ENCODE assay signal across 25 cellular contexts in the genomic region with DNA sequence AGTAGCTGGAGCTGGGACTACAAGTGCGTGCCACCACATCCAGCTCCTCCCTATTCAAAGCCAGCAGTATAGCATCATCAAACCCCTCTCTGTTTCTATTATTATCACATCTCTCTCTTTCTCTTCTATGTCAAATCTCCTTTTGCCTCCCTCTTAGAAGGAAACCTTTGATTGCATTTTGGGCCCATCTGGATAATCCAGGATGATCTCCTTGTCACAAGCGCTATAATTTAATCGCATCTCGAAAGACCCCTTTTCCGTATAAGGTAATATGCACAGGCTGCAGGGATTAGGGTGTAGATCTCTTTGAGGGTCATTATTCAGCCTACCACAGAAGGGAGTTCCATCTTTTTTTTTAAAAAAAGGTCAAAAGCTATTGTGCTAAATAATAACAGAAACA.
"Had no signal": no experiment of that assay in that cellular context is flagged by ENCODE, and none has a peak within 500 bp of the region (broad histone marks: within the 10 kb centered on the region; RNA-seq: fewer than 3 reads in every experiment).

No MANE protein-coding gene starts in this region.

- H3K27me3 Mint-ChIP-seq: dendritic cell treated with granulocyte-macrophage colony-stimulating factor and Interleukin-4, amounts not matched to agents 40 ng/mL and 50 ng/mL, for 4 days had no signal

- H3K4me3 ChIP-seq: gastrocnemius medialis, lower lobe of right lung, pancreas, right lobe of liver, stomach, thyroid gland, vagina had no signal

- H3K27ac ChIP-seq: epithelial cell of prostate, gastrocnemius medialis, lower lobe of right lung, neutrophil, pancreas, right lobe of liver, stomach, thyroid gland, vagina had no signal

- H3K9me3 ChIP-seq: gastrocnemius medialis, lower lobe of right lung, neutrophil, pancreas, right lobe of liver, stomach, thyroid gland, vagina had no signal

- H3K9me3 Mint-ChIP-seq: endodermal cell; natural killer cell treated with Interleukin-12 subunit alpha and Interleukin-12 subunit beta and Interleukin-15 and Interleukin-18, amount 100 ng/mL, for 72 hours; neural crest cell had no signal

- FAIRE-seq: keratinocyte, pancreas, small intestine had no signal

- H3K36me3 Mint-ChIP-seq: natural killer cell treated with Interleukin-12 subunit alpha and Interleukin-12 subunit beta and Interleukin-15 and Interleukin-18, amount 100 ng/mL, for 72 hours had no signal

- H3K27me3 ChIP-seq: gastrocnemius medialis, pancreas, right lobe of liver, stomach, thyroid gland, vagina had no signal

- H3K4me3 Mint-ChIP-seq: dendritic cell treated with granulocyte-macrophage colony-stimulating factor and Interleukin-4, amounts not matched to agents 40 ng/mL and 50 ng/mL, for 4 days; endodermal cell; natural killer cell treated with Interleukin-12 subunit alpha and Interleukin-12 subunit beta and Interleukin-15 and Interleukin-18, amount 100 ng/mL, for 72 hours; neural crest cell had no signal

- ATAC-seq: esophagus mucosa; gastrocnemius medialis; left ventricle myocardium superior; lower lobe of right lung; natural killer cell treated with Interleukin-12 subunit alpha and Interleukin-12 subunit beta and Interleukin-15 and Interleukin-18, amount 100 ng/mL, for 72 hours; pancreas; right lobe of liver had no signal

- H3K4me1 ChIP-seq: gastrocnemius medialis, lower lobe of right lung, pancreas, right lobe of liver, thyroid gland, vagina had no signal

- H3K27ac Mint-ChIP-seq: dendritic cell treated with granulocyte-macrophage colony-stimulating factor and Interleukin-4, amounts not matched to agents 40 ng/mL and 50 ng/mL, for 4 days; endodermal cell; natural killer cell treated with Interleukin-12 subunit alpha and Interleukin-12 subunit beta and Interleukin-15 and Interleukin-18, amount 100 ng/mL, for 72 hours had no signal

- H3K4me1 Mint-ChIP-seq: neural crest cell had no signal

- H3K36me3 ChIP-seq: gastrocnemius medialis, lower lobe of right lung, neutrophil, pancreas, right lobe of liver, stomach, thyroid gland, vagina had no signal

- DNase-seq: effector CD8-positive, alpha-beta T cell; endodermal cell; foreskin fibroblast; gastrocnemius medialis; head of caudate nucleus; left ventricle myocardium superior; lower lobe of right lung; pancreas; right lobe of liver; small intestine; stimulated activated CD4-positive, alpha-beta T cell treated with anti-CD3 and anti-CD28 coated beads, Interleukin-15, amount 100 ng/mL, for 24 hours; stimulated activated CD4-positive, alpha-beta T cell treated with anti-CD3 and anti-CD28 coated beads, Interleukin-2, amount 100 ng/mL, for 48 hours; stimulated activated CD8-positive, alpha-beta memory T cell treated with anti-CD3 and anti-CD28 coated beads, Interleukin-4, amount 100 ng/mL, for 48 hours; stimulated activated naive CD4-positive, alpha-beta T cell treated with Interleukin-2 at 50 U/mL for 16 hours; stomach; thyroid gland; trophoblast cell had no signal
